ENCODE assay signal across 2 cellular contexts in genomic region chr9:77765781-77766259, GRCh38.
TF ChIP-seq lines count a peak whose summit lies in the region.

No MANE protein-coding gene starts in this region.

TF ChIP-seq in GM12878, 131 proteins besides CTCF, POLR2A, EP300 and RAD21:
- TF ChIP-seq ZNF217 (IDR thresholded peaks at IDR 0.05) (0 out of 2 replicates have a peak, but pooled peaks have one; percentile 26), NR2C1 (IDR thresholded peaks at IDR 0.05) (no peak), STAT3 (IDR thresholded peaks at IDR 0.05; ENCODE audit: low read depth, low read length) (no peak)

TF ChIP-seq in endothelial cell of umbilical vein, 7 proteins besides CTCF, POLR2A, EP300 and RAD21:
- TF ChIP-seq FOS (IDR thresholded peaks at IDR 0.05; ENCODE audit: borderline replicate concordance, insufficient read depth, low read length) (no peak), EZH2 (IDR thresholded peaks at IDR 0.05; ENCODE audit: borderline replicate concordance, low read depth, low read length, severe bottlenecking) (no peak), GATA2 (IDR thresholded peaks at IDR 0.05; ENCODE audit: insufficient read depth, insufficient read length, low read depth, low read length) (no peak), POLR2AphosphoS5 (IDR thresholded peaks at IDR 0.05; ENCODE audit: insufficient read depth, low read depth, low read length) (no peak), JUN (IDR thresholded peaks at IDR 0.05; ENCODE audit: borderline replicate concordance, insufficient read depth, insufficient read length, low read depth) (no peak), MYC (IDR thresholded peaks at IDR 0.05; ENCODE audit: low read depth, low read length) (no peak)
- TF ChIP-seq, protein P1, sequence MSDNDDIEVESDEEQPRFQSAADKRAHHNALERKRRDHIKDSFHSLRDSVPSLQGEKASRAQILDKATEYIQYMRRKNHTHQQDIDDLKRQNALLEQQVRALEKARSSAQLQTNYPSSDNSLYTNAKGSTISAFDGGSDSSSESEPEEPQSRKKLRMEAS (IDR thresholded peaks at IDR 0.05; ENCODE audit: insufficient read depth, insufficient read length): no peak
